ENCODE assay signal across 16 cellular contexts in the genomic region with DNA sequence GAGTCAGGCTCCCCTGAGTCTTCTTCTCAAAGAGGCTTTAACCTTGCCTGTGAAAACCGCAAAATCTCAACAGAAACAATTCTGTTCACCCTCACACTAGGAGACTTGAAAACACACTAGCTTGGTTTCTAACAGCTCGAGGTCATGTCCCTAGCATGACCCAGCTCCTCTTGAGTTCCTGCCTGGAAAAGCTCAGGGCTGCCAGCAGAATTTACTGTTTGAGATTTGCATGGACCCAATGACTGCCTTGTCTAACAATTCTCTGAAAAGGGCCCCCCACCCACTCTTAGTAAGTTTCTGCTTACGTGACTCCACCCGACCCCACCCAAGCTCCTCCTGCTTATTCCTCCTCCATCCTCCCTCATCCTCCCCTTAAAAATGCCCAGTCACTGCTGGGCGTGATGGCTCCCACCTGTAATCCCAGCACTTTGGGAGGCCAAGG.
"Had no signal": no experiment of that assay in that cellular context is flagged by ENCODE, and none has a peak within 500 bp of the region (broad histone marks: within the 10 kb centered on the region; RNA-seq: fewer than 3 reads in every experiment).

No MANE protein-coding gene starts in this region.

- DNase-seq: activated CD4-positive, alpha-beta memory T cell treated with anti-CD3 and anti-CD28 coated beads, Interleukin-2, amount 10 ng/mL, durations not matched to agents 7 days and 5 days; activated CD4-positive, alpha-beta T cell treated with anti-CD3 and anti-CD28 coated beads for 36 hours; activated gamma-delta T cell treated with Interleukin-2 at 50 U/mL for 16 hours; activated T-cell treated with anti-CD3 and anti-CD28 coated beads, Interleukin-2, amount 50 U/mL, for 48 hours; central memory CD4-positive, alpha-beta T cell; cortex of kidney; effector memory CD4-positive, alpha-beta T cell; glutamatergic neuron; mucosa of descending colon; natural killer cell; stimulated activated CD4-positive, alpha-beta T cell treated with anti-CD3 and anti-CD28 coated beads, Interleukin-2, amount 100 ng/mL, for 48 hours; stimulated activated naive CD8-positive, alpha-beta T cell treated with anti-CD3 and anti-CD28 coated beads, Interleukin-15, Interleukin-2, amounts not matched to agents 100 U/mL and 50 U/mL, for 24 hours; T1000; upper lobe of right lung had no signal

- H3K4me3 Mint-ChIP-seq: activated CD4-positive, alpha-beta memory T cell treated with anti-CD3 and anti-CD28 coated beads, Interleukin-2, amount 10 ng/mL, durations not matched to agents 7 days and 5 days; activated CD4-positive, alpha-beta T cell treated with anti-CD3 and anti-CD28 coated beads for 36 hours; natural killer cell had no signal

- H3K36me3 ChIP-seq: ascending aorta, suprapubic skin, upper lobe of right lung had no signal

- H3K27ac ChIP-seq: ascending aorta, suprapubic skin, upper lobe of right lung had no signal

- H3K36me3 Mint-ChIP-seq: natural killer cell had no signal

- ATAC-seq: activated CD4-positive, alpha-beta T cell treated with anti-CD3 and anti-CD28 coated beads for 36 hours; natural killer cell; stimulated activated naive CD8-positive, alpha-beta T cell treated with anti-CD3 and anti-CD28 coated beads, Interleukin-15, Interleukin-2, amounts not matched to agents 100 U/mL and 50 U/mL, for 24 hours; upper lobe of right lung had no signal

- H3K9me3 Mint-ChIP-seq: natural killer cell had no signal

- H3K9me3 ChIP-seq: ascending aorta, mucosa of descending colon, suprapubic skin had no signal

- H3K4me1 ChIP-seq: ascending aorta had no signal

- H3K4me3 ChIP-seq: ascending aorta, mucosa of descending colon, suprapubic skin, upper lobe of right lung had no signal

- H3K27me3 ChIP-seq: ascending aorta, suprapubic skin, upper lobe of right lung had no signal

- H3K4me1 Mint-ChIP-seq: activated CD4-positive, alpha-beta memory T cell treated with anti-CD3 and anti-CD28 coated beads, Interleukin-2, amount 10 ng/mL, durations not matched to agents 7 days and 5 days; activated CD4-positive, alpha-beta T cell treated with anti-CD3 and anti-CD28 coated beads for 36 hours; natural killer cell had no signal

- H3K27me3 Mint-ChIP-seq: activated CD4-positive, alpha-beta memory T cell treated with anti-CD3 and anti-CD28 coated beads, Interleukin-2, amount 10 ng/mL, durations not matched to agents 7 days and 5 days; activated CD4-positive, alpha-beta T cell treated with anti-CD3 and anti-CD28 coated beads for 36 hours had no signal

- H3K27ac Mint-ChIP-seq: activated CD4-positive, alpha-beta memory T cell treated with anti-CD3 and anti-CD28 coated beads, Interleukin-2, amount 10 ng/mL, durations not matched to agents 7 days and 5 days; activated CD4-positive, alpha-beta T cell treated with anti-CD3 and anti-CD28 coated beads for 36 hours; natural killer cell had no signal
